10 cellular contexts compared by ENCODE assay signal in genomic region chr4:56469489-56470210, GRCh38. TPM values are rescaled to one million over a fixed set of nuclear protein-coding genes. Genes with fewer than 3 reads are reported as not detected.
DNase-seq lines count a peak whose midpoint lies in the region; ATAC-seq and TF ChIP-seq lines count a peak whose summit lies in the region.
"Had no signal": no experiment of that assay in that cellular context is flagged by ENCODE, and none has a peak within 500 bp of the region (broad histone marks: within the 10 kb centered on the region; RNA-seq: fewer than 3 reads in every experiment).

No MANE protein-coding gene starts in this region.

- DNase-seq in Caco-2 = no peak
- no peak for DNase-seq in activated T-helper 1 cell treated with anti-CD3 and anti-CD28 coated beads, Interleukin-12 subunit alpha, Interleukin-12 subunit beta, Interleukin-2, Interleukin-4 antibody, amounts not matched to agents 30 ng/mL and 10 ng/mL and 1 ng/mL, durations not matched to agents 14 hours and 24 hours and 36 hours (ENCODE audit: low spot score)
- DNase-seq in lung microvascular endothelial cell (ENCODE audit: low read depth in 2 of 2) = peak; percentile 43 to 55
- no peak for DNase-seq in ecto neural progenitor cell (ENCODE audit: low spot score)
- DNase-seq in NCI-H146 (lab: John Stamatoyannopoulos, UW) = no peak
- no peak for DNase-seq in HPDE6-E6E7 (ENCODE audit: extremely low spot score)
- DNase-seq: EL, left colon had no signal

- H3K36me3 Mint-ChIP-seq in Caco-2 (ENCODE audit: insufficient read depth, unreplicated experiment) = peaks cover 67% of the 10 kb centered on the region
- H3K36me3 Mint-ChIP-seq in IgD-negative memory B cell = peaks cover 4% of the 10 kb centered on the region
- peaks cover 45% of the 10 kb centered on the region for H3K36me3 Mint-ChIP-seq in activated T-helper 1 cell treated with anti-CD3 and anti-CD28 coated beads, Interleukin-12 subunit alpha, Interleukin-12 subunit beta, Interleukin-2, Interleukin-4 antibody, amounts not matched to agents 30 ng/mL and 10 ng/mL and 1 ng/mL, durations not matched to agents 14 hours and 24 hours and 36 hours (ENCODE audit: low read depth)

- H3K4me1 Mint-ChIP-seq in Caco-2 (ENCODE audit: low read depth, unreplicated experiment) (peaks cover 2% of the 10 kb centered on the region), IgD-negative memory B cell (peaks cover 35 to 50% (median 45%) of the 10 kb centered on the region in 3 donors)
- peaks cover 50% of the 10 kb centered on the region for H3K4me1 Mint-ChIP-seq in activated T-helper 1 cell treated with anti-CD3 and anti-CD28 coated beads, Interleukin-12 subunit alpha, Interleukin-12 subunit beta, Interleukin-2, Interleukin-4 antibody, amounts not matched to agents 30 ng/mL and 10 ng/mL and 1 ng/mL, durations not matched to agents 14 hours and 24 hours and 36 hours (ENCODE audit: low read depth)

- intact Hi-C loops in Caco-2 (cut with micrococcal nuclease; ENCODE audit: unreplicated experiment) = no loop called here
- intact Hi-C loops in activated T-helper 1 cell treated with anti-CD3 and anti-CD28 coated beads, Interleukin-12 subunit alpha, Interleukin-12 subunit beta, Interleukin-2, Interleukin-4 antibody, amounts not matched to agents 30 ng/mL and 10 ng/mL and 1 ng/mL, durations not matched to agents 14 hours and 24 hours and 36 hours (cut with micrococcal nuclease) = loop anchor here (2.0 kb wide), 1 partner anchor 187 kb away; no protein-coding TSS in a partner anchor

- ATAC-seq in HG02610 (IDR thresholded peaks at IDR 0.05; ENCODE audit: unreplicated experiment) = no peak
- ATAC-seq: left colon had no signal

- peaks cover 20% of the 10 kb centered on the region for H3K4me1 ChIP-seq in Caco-2

- no TSS peak for BruUV-seq in Caco-2 (replicated peaks; lab: Mats Ljungman, UMichigan)

- no peaks in the 10 kb centered on the region for H3K27me3 ChIP-seq in Caco-2 (replicated peaks; ENCODE audit: control insufficient read depth, insufficient read depth, low read length)

- no peak overlapping the region for H3K27ac Mint-ChIP-seq in Caco-2 (ENCODE audit: unreplicated experiment)
- peak overlapping the region in 2 of 3 donors; percentile 25 to 71 for H3K27ac Mint-ChIP-seq in IgD-negative memory B cell
- peak overlapping the region; percentile 74 for H3K27ac Mint-ChIP-seq in activated T-helper 1 cell treated with anti-CD3 and anti-CD28 coated beads, Interleukin-12 subunit alpha, Interleukin-12 subunit beta, Interleukin-2, Interleukin-4 antibody, amounts not matched to agents 30 ng/mL and 10 ng/mL and 1 ng/mL, durations not matched to agents 14 hours and 24 hours and 36 hours

- H3K36me3 ChIP-seq in Caco-2 (ENCODE audit: control insufficient read depth, insufficient read depth, low read length) = no peaks in the 10 kb centered on the region

- POLR2A ChIA-PET in Caco-2 (lab: Charles Lee) = interaction anchor here (0.7 to 0.8 kb wide), 2 partner anchors 25 to 82 kb away, joined by 3 to 5 read pairs; partner anchors contain the start of gene AASDH

- no peaks in the 10 kb centered on the region for H3K9me3 ChIP-seq in Caco-2

- peak overlapping the region; percentile 99 for H3K4me3 Mint-ChIP-seq in Caco-2 (ENCODE audit: unreplicated experiment)
- H3K4me3 Mint-ChIP-seq in IgD-negative memory B cell = peak overlapping the region; percentile 18 to 98 (median 91)
- peak overlapping the region; percentile 98 for H3K4me3 Mint-ChIP-seq in activated T-helper 1 cell treated with anti-CD3 and anti-CD28 coated beads, Interleukin-12 subunit alpha, Interleukin-12 subunit beta, Interleukin-2, Interleukin-4 antibody, amounts not matched to agents 30 ng/mL and 10 ng/mL and 1 ng/mL, durations not matched to agents 14 hours and 24 hours and 36 hours

- CTCF ChIA-PET in Caco-2 (lab: Charles Lee) = interaction anchor here (1.0 kb wide), 1 partner anchor 34 kb away, joined by 3 read pairs; the partner anchor contains the start of genes PAICS and PPAT

- H3K4me3 ChIP-seq in Caco-2 (ENCODE audit: low read depth, low read length) = no peak overlapping the region

- TF ChIP-seq CTCF in Caco-2 (IDR thresholded peaks at IDR 0.05; ENCODE audit: insufficient read depth in 1 of 2, low read depth in 1 of 2, low read length in 1 of 2, severe bottlenecking in 1 of 2, unreplicated experiment in 1 of 2) = no peak

- H3K9me3 Mint-ChIP-seq in Caco-2 (ENCODE audit: unreplicated experiment) = no peaks in the 10 kb centered on the region
- no peaks in the 10 kb centered on the region for H3K9me3 Mint-ChIP-seq in IgD-negative memory B cell
- no peaks in the 10 kb centered on the region for H3K9me3 Mint-ChIP-seq in activated T-helper 1 cell treated with anti-CD3 and anti-CD28 coated beads, Interleukin-12 subunit alpha, Interleukin-12 subunit beta, Interleukin-2, Interleukin-4 antibody, amounts not matched to agents 30 ng/mL and 10 ng/mL and 1 ng/mL, durations not matched to agents 14 hours and 24 hours and 36 hours

- no peaks in the 10 kb centered on the region for H3K27me3 Mint-ChIP-seq in Caco-2 (ENCODE audit: insufficient read depth, unreplicated experiment)
- no peaks in the 10 kb centered on the region for H3K27me3 Mint-ChIP-seq in IgD-negative memory B cell
- H3K27me3 Mint-ChIP-seq in activated T-helper 1 cell treated with anti-CD3 and anti-CD28 coated beads, Interleukin-12 subunit alpha, Interleukin-12 subunit beta, Interleukin-2, Interleukin-4 antibody, amounts not matched to agents 30 ng/mL and 10 ng/mL and 1 ng/mL, durations not matched to agents 14 hours and 24 hours and 36 hours (ENCODE audit: insufficient read depth) = no peaks in the 10 kb centered on the region

RNA-seq across cellular contexts. Expression of gene SRP72, which starts 2.2 kb away (rescaled TPM):
- total RNA-seq in Caco-2 (2022) = 116 and 126 TPM in 2 replicates
- 163 TPM for polyA plus RNA-seq in IgD-negative memory B cell
- total RNA-seq in activated T-helper 1 cell treated with anti-CD3 and anti-CD28 coated beads, Interleukin-12 subunit alpha, Interleukin-12 subunit beta, Interleukin-2, Interleukin-4 antibody, amounts not matched to agents 30 ng/mL and 10 ng/mL and 1 ng/mL, durations not matched to agents 14 hours and 24 hours and 36 hours = 199 and 211 TPM in 2 replicates
- total RNA-seq in lung microvascular endothelial cell = 68.4 and 69.0 TPM in 2 replicates

RNA-seq across cellular contexts. Expression of gene PAICS, which starts 33.6 kb away (rescaled TPM):
- total RNA-seq in Caco-2 (2022) (237 and 239 TPM in 2 replicates), lung microvascular endothelial cell (11.5 and 15.9 TPM in 2 replicates)
- polyA plus RNA-seq in IgD-negative memory B cell = 35.7 TPM
- total RNA-seq in activated T-helper 1 cell treated with anti-CD3 and anti-CD28 coated beads, Interleukin-12 subunit alpha, Interleukin-12 subunit beta, Interleukin-2, Interleukin-4 antibody, amounts not matched to agents 30 ng/mL and 10 ng/mL and 1 ng/mL, durations not matched to agents 14 hours and 24 hours and 36 hours = 305 and 306 TPM in 2 replicates

RNA-seq across cellular contexts. Expression of gene PPAT, which starts 34.2 kb away (rescaled TPM):
- total RNA-seq in Caco-2 (2022) (55.6 and 60.7 TPM in 2 replicates), lung microvascular endothelial cell (8.9 and 10.5 TPM in 2 replicates)
- polyA plus RNA-seq in IgD-negative memory B cell = 10.3 TPM
- total RNA-seq in activated T-helper 1 cell treated with anti-CD3 and anti-CD28 coated beads, Interleukin-12 subunit alpha, Interleukin-12 subunit beta, Interleukin-2, Interleukin-4 antibody, amounts not matched to agents 30 ng/mL and 10 ng/mL and 1 ng/mL, durations not matched to agents 14 hours and 24 hours and 36 hours = 57.4 and 60.1 TPM in 2 replicates

RNA-seq across cellular contexts. Expression of gene ARL9, which starts 35.9 kb away (rescaled TPM):
- 0.26 and 0.36 TPM in 2 replicates for total RNA-seq in Caco-2 (2022)
- polyA plus RNA-seq in IgD-negative memory B cell = not detected
- 0.13 and 0.32 TPM in 2 replicates for total RNA-seq in activated T-helper 1 cell treated with anti-CD3 and anti-CD28 coated beads, Interleukin-12 subunit alpha, Interleukin-12 subunit beta, Interleukin-2, Interleukin-4 antibody, amounts not matched to agents 30 ng/mL and 10 ng/mL and 1 ng/mL, durations not matched to agents 14 hours and 24 hours and 36 hours
- not detected in 2 replicates for total RNA-seq in lung microvascular endothelial cell

Comparison
In these comparisons a context has a peak if more than half of its experiments do, and no peak if none do; other contexts are left out.
1. DNase-seq: peak in lung microvascular endothelial cell (2 of 2); none in Caco-2 (0 of 2), activated T-helper 1 cell treated with anti-CD3 and anti-CD28 coated beads, Interleukin-12 subunit alpha, Interleukin-12 subunit beta, Interleukin-2, Interleukin-4 antibody, amounts not matched to agents 30 ng/mL and 10 ng/mL and 1 ng/mL, durations not matched to agents 14 hours and 24 hours and 36 hours (single experiment), ecto neural progenitor cell (single experiment), NCI-H146 (single experiment) and HPDE6-E6E7 (single experiment).
2. RNA of gene PAICS, which starts 33.6 kb away (total RNA-seq): 305 to 306 TPM in activated T-helper 1 cell treated with anti-CD3 and anti-CD28 coated beads, Interleukin-12 subunit alpha, Interleukin-12 subunit beta, Interleukin-2, Interleukin-4 antibody, amounts not matched to agents 30 ng/mL and 10 ng/mL and 1 ng/mL, durations not matched to agents 14 hours and 24 hours and 36 hours and 237 to 239 TPM in Caco-2; 11.5 to 15.9 TPM in lung microvascular endothelial cell; every median in the first group is over 10 times any median in the second.
3. Peak in every context shown above with its lines, with median percentiles within 50 percentile points of each other: H3K4me3 Mint-ChIP-seq.